In the genomic region with DNA sequence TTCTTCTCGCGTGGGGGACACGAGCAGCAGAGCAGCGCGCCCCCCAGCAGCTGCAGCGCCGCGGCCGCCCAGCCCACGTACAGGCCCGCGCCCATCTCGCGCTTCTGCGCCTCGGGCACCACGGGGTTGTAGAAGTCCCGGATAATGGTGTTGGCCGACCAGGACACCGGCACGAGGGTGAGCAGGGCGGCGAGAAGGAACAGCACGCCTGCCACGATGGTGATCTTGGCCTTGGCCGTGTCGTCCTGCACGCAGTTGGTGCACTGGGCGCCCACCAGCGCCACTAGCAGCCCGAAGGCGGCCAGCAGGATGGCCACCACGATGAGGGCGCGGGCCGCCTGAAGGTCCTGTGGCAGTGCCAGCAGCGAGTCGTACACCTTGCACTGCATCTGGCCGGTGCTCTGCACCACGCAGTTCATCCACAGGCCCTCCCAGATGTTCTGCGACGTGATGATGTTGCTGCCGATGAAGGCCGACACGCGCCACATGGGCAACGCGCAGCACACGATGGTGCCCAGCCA, we compare ENCODE assay signal across 10 cellular contexts. TPM values are rescaled to one million over a fixed set of nuclear protein-coding genes. Genes with fewer than 3 reads are reported as not detected.
DNase-seq lines count a peak whose midpoint lies in the region; ATAC-seq, FAIRE-seq and TF ChIP-seq lines count a peak whose summit lies in the region.
"Had no signal": no experiment of that assay in that cellular context is flagged by ENCODE, and none has a peak within 500 bp of the region (broad histone marks: within the 10 kb centered on the region; RNA-seq: fewer than 3 reads in every experiment).

No MANE protein-coding gene starts in this region.

- FAIRE-seq in endothelial cell of umbilical vein (lab: Jason Lieb, UNC) (no peak), GM19239 (lab: Jason Lieb, UNC) (no peak)

- DNase-seq in Caco-2 (no peak), NCI-H1105 treated with DMSO at 0.1 percent for 48 hours (lab: John Stamatoyannopoulos, UW) (peak; percentile 55), endothelial cell of umbilical vein (ENCODE audit: low read depth, low spot score) (no peak), omental fat pad (ENCODE audit: low spot score) (no peak), GM19239 (ENCODE audit: insufficient read length, low spot score) (no peak), retina (no peak), NCI-H1694 treated with DMSO at 0.1 percent for 48 hours (lab: John Stamatoyannopoulos, UW) (no peak), D341Med (ENCODE audit: low spot score) (no peak)
- DNase-seq: heart left ventricle had no signal

- POLR2A ChIA-PET in Caco-2 (lab: Charles Lee) (interaction anchor here (0.5 to 2.4 kb wide), 5 partner anchors 28 to 520 kb away, joined by 3 to 28 read pairs (median 8); partner anchors contain the start of genes ABHD11 and CLIP2), endothelial cell of umbilical vein (lab: Charles Lee) (no interaction called here)

- H3K36me3 ChIP-seq in Caco-2 (ENCODE audit: control insufficient read depth, insufficient read depth, low read length) (no peaks in the 10 kb centered on the region; the same call in 1 of the 2 replicates), endothelial cell of umbilical vein (ENCODE audit: control insufficient read depth in 2 of 2, extremely low read depth in 1 of 2, insufficient read depth in 2 of 2, low read length in 2 of 2) (no peaks in the 10 kb centered on the region)
- H3K36me3 ChIP-seq: heart left ventricle had no signal

- no peak for TF ChIP-seq POLR2A in endothelial cell of umbilical vein (IDR thresholded peaks at IDR 0.05; ENCODE audit: low read depth, low read length)

- no peaks in the 10 kb centered on the region for H3K9me3 ChIP-seq in Caco-2
- H3K9me3 ChIP-seq in endothelial cell of umbilical vein (replicated peaks; ENCODE audit: control insufficient read depth, insufficient read depth, low read length), result no peaks in the 10 kb centered on the region
- H3K9me3 ChIP-seq: heart left ventricle had no signal

- H3K9ac ChIP-seq in endothelial cell of umbilical vein (replicated peaks; ENCODE audit: extremely low read depth, insufficient read depth, low read length), result no peak overlapping the region
- H3K9ac ChIP-seq: GM23248 had no signal

- no peaks in the 10 kb centered on the region for H3K9me3 Mint-ChIP-seq in Caco-2 (ENCODE audit: unreplicated experiment)

- peaks cover 18% of the 10 kb centered on the region for H3K36me3 Mint-ChIP-seq in Caco-2 (ENCODE audit: insufficient read depth, unreplicated experiment)

- peak overlapping the region; percentile 81 for H3K4me3 Mint-ChIP-seq in Caco-2 (ENCODE audit: unreplicated experiment)

- H3K4me3 ChIP-seq in Caco-2 (ENCODE audit: low read depth, low read length) (peak overlapping the region; percentile 66), endothelial cell of umbilical vein (replicated peaks in 1 of 3; ENCODE audit: insufficient read depth in 1 of 3, low read depth in 1 of 3, low read length in 3 of 3) (no peak overlapping the region)

- peaks cover 17% of the 10 kb centered on the region for H3K4me1 Mint-ChIP-seq in Caco-2 (ENCODE audit: low read depth, unreplicated experiment)

- TF ChIP-seq CTCF in Caco-2 (IDR thresholded peaks at IDR 0.05; ENCODE audit: insufficient read depth in 1 of 2, low read depth in 1 of 2, low read length in 1 of 2, severe bottlenecking in 1 of 2, unreplicated experiment in 1 of 2) (no peak), endothelial cell of umbilical vein (IDR thresholded peaks at IDR 0.05; ENCODE audit: extremely low read depth in 1 of 2, insufficient read depth in 1 of 2, low read depth in 1 of 2, low read length in 2 of 2) (no peak), omental fat pad (IDR thresholded peaks at IDR 0.05) (no peak)

- H3K27ac ChIP-seq in endothelial cell of umbilical vein (ENCODE audit: insufficient read depth, low read depth, low read length), result no peak overlapping the region
- H3K27ac ChIP-seq: GM23248, heart left ventricle had no signal

- H3K27me3 ChIP-seq in Caco-2 (replicated peaks; ENCODE audit: control insufficient read depth, insufficient read depth, low read length) (no peaks in the 10 kb centered on the region), endothelial cell of umbilical vein (ENCODE audit: control insufficient read depth in 2 of 2, insufficient read depth in 2 of 2, low read length in 2 of 2) (peaks cover 5% of the 10 kb centered on the region in 2 experiments)

- peak overlapping the region; percentile 10 for H2AFZ ChIP-seq in endothelial cell of umbilical vein (ENCODE audit: low read depth, low read length)
- H2AFZ ChIP-seq: GM23248 had no signal

- dilution Hi-C loops in endothelial cell of umbilical vein (cut with MboI; ENCODE audit: extremely low pct_ligation_motif_present, low sequenced_read_pairs), result no loop called here

- H3K4me2 ChIP-seq in endothelial cell of umbilical vein (ENCODE audit: insufficient read depth, low read length), result no peak overlapping the region

- no peaks in the 10 kb centered on the region for H3K9me1 ChIP-seq in endothelial cell of umbilical vein (replicated peaks; ENCODE audit: control insufficient read depth, extremely low read depth, insufficient read depth, low read length)

- H3K4me1 ChIP-seq in Caco-2, result peaks cover 15% of the 10 kb centered on the region
- peaks cover 14% of the 10 kb centered on the region for H3K4me1 ChIP-seq in endothelial cell of umbilical vein (ENCODE audit: control insufficient read depth, extremely low read depth, insufficient read depth, low read length)

- no peaks in the 10 kb centered on the region for H3K79me2 ChIP-seq in endothelial cell of umbilical vein (ENCODE audit: control insufficient read depth, insufficient read depth, low read length)

- no peaks in the 10 kb centered on the region for H4K20me1 ChIP-seq in endothelial cell of umbilical vein (replicated peaks; ENCODE audit: control insufficient read depth, extremely low read depth, insufficient read depth, low read length)

- BruUV-seq in Caco-2 (replicated peaks; lab: Mats Ljungman, UMichigan) (TSS peak; percentile 93), endothelial cell of umbilical vein (replicated peaks; lab: Mats Ljungman, UMichigan) (no TSS peak)

- CTCF ChIA-PET in Caco-2 (lab: Charles Lee) (interaction anchor here (0.6 to 1.3 kb wide), 3 partner anchors 27 to 404 kb away, joined by 3 to 4 read pairs (median 3); no protein-coding TSS in a partner anchor), endothelial cell of umbilical vein (lab: Charles Lee) (no interaction called here)

- ATAC-seq in omental fat pad (ENCODE audit: low FRiP score), result peak; percentile 8

- no peaks in the 10 kb centered on the region for H3K27me3 Mint-ChIP-seq in Caco-2 (ENCODE audit: insufficient read depth, unreplicated experiment)

- H3K27ac Mint-ChIP-seq in Caco-2 (ENCODE audit: unreplicated experiment), result peak overlapping the region; percentile 73

- intact Hi-C loops in Caco-2 (cut with micrococcal nuclease; ENCODE audit: unreplicated experiment) (loop anchor here (1.0 to 2.0 kb wide), 4 partner anchors 23 to 61 kb away; partner anchors contain the start of genes ABHD11 and CLDN4), endothelial cell of umbilical vein (cut with micrococcal nuclease) (no loop called here)

TF ChIP-seq in endothelial cell of umbilical vein, 7 proteins besides CTCF, POLR2A, EP300 and RAD21:
- TF ChIP-seq POLR2AphosphoS5 (IDR thresholded peaks at IDR 0.05; ENCODE audit: insufficient read depth, low read depth, low read length), result no peak
- no peak for TF ChIP-seq MAX (IDR thresholded peaks at IDR 0.05; ENCODE audit: insufficient read depth, insufficient read length)
- TF ChIP-seq EZH2 (IDR thresholded peaks at IDR 0.05; ENCODE audit: borderline replicate concordance, low read depth, low read length, severe bottlenecking), result no peak
- no peak for TF ChIP-seq MYC (IDR thresholded peaks at IDR 0.05; ENCODE audit: low read depth, low read length)
- no peak for TF ChIP-seq JUN (IDR thresholded peaks at IDR 0.05; ENCODE audit: borderline replicate concordance, insufficient read depth, insufficient read length, low read depth)

RNA-seq across cellular contexts. Expression of gene CLDN3, which starts 0.5 kb away (rescaled TPM):
- total RNA-seq in Caco-2 (2022) (19.6 and 21.0 TPM in 2 replicates), endothelial cell of umbilical vein (0.62 and 0.95 TPM in 2 replicates), omental fat pad (under 1 TPM in 1 of 4 donors, not detected in 3; 0.28 TPM)
- polyA plus RNA-seq in endothelial cell of umbilical vein, result 1.9 and 2.4 TPM in 2 replicates
- 0.46 and 0.82 TPM in 2 replicates for polyA plus RNA-seq in endothelial cell of umbilical vein (2011; cell fraction: cytosol; rRNA removed)
- polyA plus RNA-seq in endothelial cell of umbilical vein (2011; cell fraction: nucleus; rRNA removed), result 0.20 and 0.21 TPM in 2 replicates
- 0.17 TPM in 1 of 2 replicates, not detected in the other for polyA plus RNA-seq in endothelial cell of umbilical vein (2012)
- polyA minus RNA-seq in endothelial cell of umbilical vein, result 0.29 and 0.30 TPM in 2 replicates
- not detected for polyA minus RNA-seq in endothelial cell of umbilical vein (2011; cell fraction: cytosol; rRNA and poly(A)+ RNA removed)
- polyA minus RNA-seq in endothelial cell of umbilical vein (2011; cell fraction: nucleus; rRNA and poly(A)+ RNA removed), result not detected in 2 replicates
- total RNA-seq: GM23248, heart left ventricle had no signal
- polyA plus RNA-seq: GM23248 had no signal

RNA-seq across cellular contexts. Expression of gene ABHD11, which starts 30.9 kb away (rescaled TPM):
- total RNA-seq in Caco-2 (2022), result 38.9 and 47.2 TPM in 2 replicates
- total RNA-seq in endothelial cell of umbilical vein, result 13.3 and 19.0 TPM in 2 replicates
- 18.4 and 18.9 TPM in 2 replicates for polyA plus RNA-seq in endothelial cell of umbilical vein
- polyA plus RNA-seq in endothelial cell of umbilical vein (2011; cell fraction: cytosol; rRNA removed), result 14.5 and 14.7 TPM in 2 replicates
- 8.7 and 9.6 TPM in 2 replicates for polyA plus RNA-seq in endothelial cell of umbilical vein (2011; cell fraction: nucleus; rRNA removed)
- 9.8 and 12.6 TPM in 2 replicates for polyA plus RNA-seq in endothelial cell of umbilical vein (2012)
- 6.2 and 10.0 TPM in 2 replicates for polyA minus RNA-seq in endothelial cell of umbilical vein
- 7.6 TPM for polyA minus RNA-seq in endothelial cell of umbilical vein (2011; cell fraction: cytosol; rRNA and poly(A)+ RNA removed)
- polyA minus RNA-seq in endothelial cell of umbilical vein (2011; cell fraction: nucleus; rRNA and poly(A)+ RNA removed), result 4.4 and 5.0 TPM in 2 replicates
- total RNA-seq in omental fat pad, result 10 to 100 TPM in 2 of 4 donors, 1 to 10 TPM in 2; 6.6 to 13.9 (median 9.4) TPM

RNA-seq across cellular contexts. Expression of gene STX1A, which starts 50.1 kb away (rescaled TPM):
- total RNA-seq in Caco-2 (2022) (26.4 and 28.6 TPM in 2 replicates), endothelial cell of umbilical vein (16.8 and 20.8 TPM in 2 replicates), omental fat pad (10 to 100 TPM in 1 of 4 donors, 1 to 10 TPM in 3; 3.6 to 10.4 (median 4.8) TPM)
- polyA plus RNA-seq in endothelial cell of umbilical vein, result 13.1 and 16.0 TPM in 2 replicates
- polyA plus RNA-seq in endothelial cell of umbilical vein (2011; cell fraction: cytosol; rRNA removed), result 10.3 and 11.8 TPM in 2 replicates
- 70.2 and 73.5 TPM in 2 replicates for polyA plus RNA-seq in endothelial cell of umbilical vein (2011; cell fraction: nucleus; rRNA removed)
- 20.8 and 23.1 TPM in 2 replicates for polyA plus RNA-seq in endothelial cell of umbilical vein (2012)
- 13.4 and 21.7 TPM in 2 replicates for polyA minus RNA-seq in endothelial cell of umbilical vein
- 5.7 TPM for polyA minus RNA-seq in endothelial cell of umbilical vein (2011; cell fraction: cytosol; rRNA and poly(A)+ RNA removed)
- polyA minus RNA-seq in endothelial cell of umbilical vein (2011; cell fraction: nucleus; rRNA and poly(A)+ RNA removed), result 14.1 and 16.5 TPM in 2 replicates

Comparison
In these comparisons a context has a peak if more than half of its experiments do, and no peak if none do; other contexts are left out.
1. RNA of gene CLDN3, which starts 0.5 kb away (total RNA-seq): 19.6 to 21.0 TPM in Caco-2; 0.62 to 0.95 TPM in endothelial cell of umbilical vein and 0.28 TPM in omental fat pad; every median in the first group is over 10 times any median in the second.